1 cellular context compared by ENCODE assay signal in the genomic region with DNA sequence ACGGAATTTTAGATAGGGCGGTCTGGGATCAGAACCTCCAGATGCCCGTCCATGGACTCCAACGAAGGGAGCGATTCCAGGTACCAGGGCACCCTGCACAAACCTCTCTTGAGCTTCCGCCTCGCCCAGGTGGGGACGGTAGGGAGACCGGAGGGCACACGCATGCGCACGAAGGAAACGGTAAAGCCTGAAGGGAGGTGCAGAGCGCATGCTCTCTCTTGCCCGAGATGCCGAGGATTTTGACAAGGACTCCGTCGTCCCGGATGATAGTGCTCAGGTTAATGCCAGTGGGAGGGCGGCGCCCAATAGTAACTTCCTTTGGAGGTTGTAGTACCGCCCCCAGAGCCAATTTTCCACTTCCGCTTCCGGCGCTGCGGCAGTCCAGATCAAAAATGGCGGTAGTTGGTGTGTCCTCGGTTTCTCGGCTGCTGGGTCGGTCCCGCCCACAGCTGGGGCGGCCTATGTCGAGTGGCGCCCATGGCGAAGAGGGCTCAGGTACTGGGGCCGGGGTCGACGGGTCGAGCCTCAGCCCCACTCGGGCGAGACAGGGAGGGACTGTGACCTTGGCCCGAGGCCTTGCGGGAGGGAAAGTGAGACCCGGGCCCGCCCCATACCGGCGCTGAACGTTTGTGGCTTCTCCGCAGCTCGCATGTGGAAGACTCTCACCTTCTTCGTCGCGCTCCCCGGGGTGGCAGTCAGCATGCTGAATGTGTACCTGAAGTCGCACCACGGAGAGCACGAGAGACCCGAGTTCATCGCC.
TF ChIP-seq lines count a peak whose summit lies in the region.

COX6A1 (plus strand) TSS at position 379 of the 760 bp plus-strand sequence; CDS start at position 393, 14 bp downstream.

TF ChIP-seq in K562, 482 proteins besides CTCF, POLR2A, EP300 and RAD21 (continued from another document and continues in another):
- no peak for TF ChIP-seq ZNF408 (CRISPR knock-in tag; IDR thresholded peaks at IDR 0.05; ENCODE audit: low read depth)
- no peak for TF ChIP-seq U2AF1 (optimal IDR thresholded peaks at IDR 0.05; ENCODE audit: low read depth, low read length)
- no peak for TF ChIP-seq ZNF583 (CRISPR knock-in tag; IDR thresholded peaks at IDR 0.05)
- peak; percentile 48 for TF ChIP-seq HCFC1 (IDR thresholded peaks at IDR 0.05; ENCODE audit: low read depth, low read length)
- TF ChIP-seq KLF13 (tag; IDR thresholded peaks at IDR 0.05; ENCODE audit: borderline replicate concordance, low read depth), result peak; percentile 70; the same call in 1 of the 2 replicates
- TF ChIP-seq ZNF707 (CRISPR knock-in tag; conservative IDR thresholded peaks at IDR 0.05), result no peak
- no peak for TF ChIP-seq MAFF (IDR thresholded peaks at IDR 0.05; ENCODE audit: low read length)
- TF ChIP-seq ZNF263 (CRISPR knock-in tag; IDR thresholded peaks at IDR 0.05; ENCODE audit: borderline replicate concordance), result peak; percentile 48; the same call in 1 of the 2 replicates
- TF ChIP-seq, protein P1, sequence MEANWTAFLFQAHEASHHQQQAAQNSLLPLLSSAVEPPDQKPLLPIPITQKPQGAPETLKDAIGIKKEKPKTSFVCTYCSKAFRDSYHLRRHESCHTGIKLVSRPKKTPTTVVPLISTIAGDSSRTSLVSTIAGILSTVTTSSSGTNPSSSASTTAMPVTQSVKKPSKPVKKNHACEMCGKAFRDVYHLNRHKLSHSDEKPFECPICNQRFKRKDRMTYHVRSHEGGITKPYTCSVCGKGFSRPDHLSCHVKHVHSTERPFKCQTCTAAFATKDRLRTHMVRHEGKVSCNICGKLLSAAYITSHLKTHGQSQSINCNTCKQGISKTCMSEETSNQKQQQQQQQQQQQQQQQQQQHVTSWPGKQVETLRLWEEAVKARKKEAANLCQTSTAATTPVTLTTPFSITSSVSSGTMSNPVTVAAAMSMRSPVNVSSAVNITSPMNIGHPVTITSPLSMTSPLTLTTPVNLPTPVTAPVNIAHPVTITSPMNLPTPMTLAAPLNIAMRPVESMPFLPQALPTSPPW (CRISPR knock-in tag; IDR thresholded peaks at IDR 0.05), result peak; percentile 43; the same call in 1 of the 2 replicates
- no peak for TF ChIP-seq SMARCB1 (IDR thresholded peaks at IDR 0.05; ENCODE audit: insufficient read length, low read depth)
- TF ChIP-seq SMARCC2 (IDR thresholded peaks at IDR 0.05; ENCODE audit: low read depth), result no peak
- TF ChIP-seq ZNF253 (CRISPR knock-in tag; conservative IDR thresholded peaks at IDR 0.05), result no peak
- TF ChIP-seq ZNF140 (CRISPR knock-in tag; IDR thresholded peaks at IDR 0.05), result no peak
- no peak for TF ChIP-seq GATAD2A (IDR thresholded peaks at IDR 0.05)
- TF ChIP-seq YY1 (IDR thresholded peaks at IDR 0.05; ENCODE audit: borderline replicate concordance in 1 of 3, control insufficient read depth in 1 of 3, extremely low read depth in 1 of 3, insufficient read depth in 3 of 3, insufficient read length in 1 of 3, insufficient replicate concordance in 2 of 3, low read depth in 1 of 3, low read length in 2 of 3), result peak; percentile 75 to 95 (median 91)
- TF ChIP-seq PTBP1 (IDR thresholded peaks at IDR 0.05; ENCODE audit: low read depth, low read length), result no peak
- TF ChIP-seq MAX (CRISPR knock-in tag; IDR thresholded peaks at IDR 0.05), result peak; percentile 63
- TF ChIP-seq SIX5 (IDR thresholded peaks at IDR 0.05; ENCODE audit: borderline replicate concordance in 1 of 2, insufficient read depth in 1 of 2, low read depth in 1 of 2, low read length in 2 of 2), result no peak
- peak; percentile 81; the same call in 1 of the 2 replicates for TF ChIP-seq E2F3 (CRISPR knock-in tag; IDR thresholded peaks at IDR 0.05)
- peak; percentile 87 for TF ChIP-seq KDM5B (IDR thresholded peaks at IDR 0.05; ENCODE audit: insufficient replicate concordance, low read depth, low read length)
- peak in 1 of 2 experiments; percentile 35; a peak in 1 of 4 replicates for TF ChIP-seq KDM4B (IDR thresholded peaks at IDR 0.05; ENCODE audit: borderline replicate concordance in 2 of 2, low read depth in 1 of 2)
- peak; percentile 98 for TF ChIP-seq ZBTB2 (IDR thresholded peaks at IDR 0.05)
- TF ChIP-seq SAP30 (IDR thresholded peaks at IDR 0.05; ENCODE audit: borderline replicate concordance, insufficient read depth, low read depth, low read length, poor library complexity, severe bottlenecking), result peak; percentile 26
- TF ChIP-seq ARID3B (CRISPR knock-in tag; IDR thresholded peaks at IDR 0.05; ENCODE audit: borderline replicate concordance), result peak; percentile 21; the same call in 1 of the 2 replicates
- peak; percentile 97 for TF ChIP-seq SIN3B (IDR thresholded peaks at IDR 0.05; ENCODE audit: low read depth)
- peak; percentile 82 for TF ChIP-seq CTBP1 (IDR thresholded peaks at IDR 0.05; ENCODE audit: borderline replicate concordance)
- TF ChIP-seq, protein P2, sequence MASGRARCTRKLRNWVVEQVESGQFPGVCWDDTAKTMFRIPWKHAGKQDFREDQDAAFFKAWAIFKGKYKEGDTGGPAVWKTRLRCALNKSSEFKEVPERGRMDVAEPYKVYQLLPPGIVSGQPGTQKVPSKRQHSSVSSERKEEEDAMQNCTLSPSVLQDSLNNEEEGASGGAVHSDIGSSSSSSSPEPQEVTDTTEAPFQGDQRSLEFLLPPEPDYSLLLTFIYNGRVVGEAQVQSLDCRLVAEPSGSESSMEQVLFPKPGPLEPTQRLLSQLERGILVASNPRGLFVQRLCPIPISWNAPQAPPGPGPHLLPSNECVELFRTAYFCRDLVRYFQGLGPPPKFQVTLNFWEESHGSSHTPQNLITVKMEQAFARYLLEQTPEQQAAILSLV (tag; IDR thresholded peaks at IDR 0.05), result no peak
- peak; percentile 80; the same call in 1 of the 2 replicates for TF ChIP-seq ZNF165 (CRISPR knock-in tag; IDR thresholded peaks at IDR 0.05; ENCODE audit: borderline replicate concordance)
- TF ChIP-seq NFYB (IDR thresholded peaks at IDR 0.05; ENCODE audit: extremely low read depth, insufficient read length), result no peak
- TF ChIP-seq NR4A1 (CRISPR knock-in tag; IDR thresholded peaks at IDR 0.05), result 0 out of 2 replicates have a peak, but pooled peaks have one; percentile 52
- no peak for TF ChIP-seq NR4A1 (tag; IDR thresholded peaks at IDR 0.05)
- TF ChIP-seq TAF1 (IDR thresholded peaks at IDR 0.05; ENCODE audit: control insufficient read depth, extremely low read depth, insufficient read depth, low read length, severe bottlenecking), result peak; percentile 96
- TF ChIP-seq CEBPB (tag; IDR thresholded peaks at IDR 0.05), result no peak
- peak; percentile 95 for TF ChIP-seq MEIS2 (IDR thresholded peaks at IDR 0.05; ENCODE audit: partially characterized antibody)
- TF ChIP-seq HNRNPLL (IDR thresholded peaks at IDR 0.05; ENCODE audit: low read depth, low read length, poor library complexity, severe bottlenecking), result peak; percentile 54
- peak; percentile 75 for TF ChIP-seq ZBTB17 (CRISPR knock-in tag; IDR thresholded peaks at IDR 0.05)
- TF ChIP-seq SIN3A (IDR thresholded peaks at IDR 0.05; ENCODE audit: borderline replicate concordance in 2 of 2, control insufficient read depth in 1 of 2, low read depth in 2 of 2, low read length in 2 of 2), result peak; percentile 52 to 70; a peak in 2 of 4 replicates
- TF ChIP-seq KAT8 (IDR thresholded peaks at IDR 0.05; ENCODE audit: low read depth), result no peak
- TF ChIP-seq, protein P3, sequence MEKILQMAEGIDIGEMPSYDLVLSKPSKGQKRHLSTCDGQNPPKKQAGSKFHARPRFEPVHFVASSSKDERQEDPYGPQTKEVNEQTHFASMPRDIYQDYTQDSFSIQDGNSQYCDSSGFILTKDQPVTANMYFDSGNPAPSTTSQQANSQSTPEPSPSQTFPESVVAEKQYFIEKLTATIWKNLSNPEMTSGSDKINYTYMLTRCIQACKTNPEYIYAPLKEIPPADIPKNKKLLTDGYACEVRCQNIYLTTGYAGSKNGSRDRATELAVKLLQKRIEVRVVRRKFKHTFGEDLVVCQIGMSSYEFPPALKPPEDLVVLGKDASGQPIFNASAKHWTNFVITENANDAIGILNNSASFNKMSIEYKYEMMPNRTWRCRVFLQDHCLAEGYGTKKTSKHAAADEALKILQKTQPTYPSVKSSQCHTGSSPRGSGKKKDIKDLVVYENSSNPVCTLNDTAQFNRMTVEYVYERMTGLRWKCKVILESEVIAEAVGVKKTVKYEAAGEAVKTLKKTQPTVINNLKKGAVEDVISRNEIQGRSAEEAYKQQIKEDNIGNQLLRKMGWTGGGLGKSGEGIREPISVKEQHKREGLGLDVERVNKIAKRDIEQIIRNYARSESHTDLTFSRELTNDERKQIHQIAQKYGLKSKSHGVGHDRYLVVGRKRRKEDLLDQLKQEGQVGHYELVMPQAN (IDR thresholded peaks at IDR 0.05; ENCODE audit: borderline replicate concordance), result peak; percentile 74
- TF ChIP-seq FOXK2 (conservative IDR thresholded peaks at IDR 0.05 in 1 of 2, IDR thresholded peaks at IDR 0.05 in 1 of 2; ENCODE audit: low read depth in 2 of 2), result peak in 1 of 2 experiments; percentile 29; a peak in 1 of 4 replicates
- peak; percentile 60; the same call in 1 of the 2 replicates for TF ChIP-seq KLF6 (CRISPR knock-in tag; IDR thresholded peaks at IDR 0.05; ENCODE audit: borderline replicate concordance)
- TF ChIP-seq SP1 (CRISPR knock-in tag; IDR thresholded peaks at IDR 0.05), result peak; percentile 76
- TF ChIP-seq PML (IDR thresholded peaks at IDR 0.05; ENCODE audit: low read length), result peak; percentile 60
- peak; percentile 77 for TF ChIP-seq E2F8 (IDR thresholded peaks at IDR 0.05; ENCODE audit: low read depth, partially characterized antibody)
- TF ChIP-seq CXXC5 (CRISPR knock-in tag; IDR thresholded peaks at IDR 0.05), result peak; percentile 28; the same call in 1 of the 2 replicates
- TF ChIP-seq ELK3 (CRISPR knock-in tag; IDR thresholded peaks at IDR 0.05), result no peak
- TF ChIP-seq GABPA (tag; conservative IDR thresholded peaks at IDR 0.05; ENCODE audit: low read depth), result peak; percentile 96
- 0 out of 2 replicates have a peak, but pooled peaks have one; percentile 46 for TF ChIP-seq NR2F6 (CRISPR knock-in tag; IDR thresholded peaks at IDR 0.05)
- TF ChIP-seq GTF2F1 (IDR thresholded peaks at IDR 0.05; ENCODE audit: low read depth, low read length), result 0 out of 2 replicates have a peak, but pooled peaks have one; percentile 22
- TF ChIP-seq POLR2H (tag; IDR thresholded peaks at IDR 0.05; ENCODE audit: low read depth), result peak; percentile 73
- peak; percentile 40 for TF ChIP-seq SMAD1 (IDR thresholded peaks at IDR 0.05; ENCODE audit: low read depth, low read length, partially characterized antibody)
- TF ChIP-seq NFIX (CRISPR knock-in tag; IDR thresholded peaks at IDR 0.05; ENCODE audit: low read depth), result no peak
- peak; percentile 97 for TF ChIP-seq ESRRA (IDR thresholded peaks at IDR 0.05; ENCODE audit: borderline replicate concordance, low read depth)
